8 cellular contexts compared by ENCODE assay signal in the genomic region with DNA sequence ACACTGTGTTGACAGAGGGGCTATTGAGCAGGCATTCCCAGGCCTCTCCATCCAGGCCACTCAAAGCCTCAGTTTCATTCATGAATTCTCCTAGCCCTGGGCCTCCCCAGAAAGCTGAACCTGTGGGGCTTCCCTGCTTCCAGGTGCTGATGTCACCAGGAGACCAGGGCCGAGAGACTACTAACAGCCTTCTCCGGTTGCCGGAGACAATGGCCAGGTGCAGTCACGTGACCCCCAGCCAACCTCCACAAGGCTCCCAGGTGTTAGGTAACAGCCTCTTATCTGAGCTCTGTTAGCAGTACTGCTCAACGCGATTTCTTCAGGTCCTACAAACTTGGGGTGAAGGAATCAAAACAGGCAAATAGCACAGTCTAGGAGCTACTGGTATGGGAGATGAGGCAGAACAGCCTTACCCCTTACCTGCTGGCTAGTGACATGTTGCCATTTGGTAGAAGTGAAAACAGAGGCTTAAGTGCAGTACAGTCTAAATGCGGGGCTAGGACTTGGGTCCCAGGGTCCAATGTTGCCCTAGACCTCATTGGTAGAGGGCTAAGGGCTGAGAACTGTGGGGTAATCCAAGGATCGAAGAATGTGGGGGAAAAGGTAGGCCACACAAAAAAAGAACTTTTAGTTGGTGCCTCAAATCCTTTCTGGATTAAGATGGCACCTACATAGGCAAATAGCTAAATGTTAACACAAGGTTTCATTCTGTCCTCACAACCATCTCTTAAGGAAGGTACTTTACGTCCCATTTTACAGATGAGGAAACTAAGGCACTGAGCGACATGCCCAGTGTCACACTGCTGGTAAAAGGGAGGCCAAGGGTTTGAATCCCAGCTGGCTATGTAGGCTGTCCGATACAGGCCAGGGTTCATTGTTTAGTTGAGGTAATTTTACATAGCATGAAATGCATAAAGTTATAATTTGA. TPM values are rescaled to one million over a fixed set of nuclear protein-coding genes. Genes with fewer than 3 reads are reported as not detected.
DNase-seq lines count a peak whose midpoint lies in the region; ATAC-seq lines count a peak whose summit lies in the region.

No MANE protein-coding gene starts in this region.

- no peaks in the 10 kb centered on the region for H3K27me3 Mint-ChIP-seq in activated CD8-positive, alpha-beta T cell treated with anti-CD3 and anti-CD28 coated beads, Interleukin-2, amount 10 ng/mL, durations not matched to agents 7 days and 5 days (ENCODE audit: low read depth)
- no peaks in the 10 kb centered on the region for H3K27me3 Mint-ChIP-seq in memory B cell

- H3K9me3 Mint-ChIP-seq in activated CD8-positive, alpha-beta T cell treated with anti-CD3 and anti-CD28 coated beads, Interleukin-2, amount 10 ng/mL, durations not matched to agents 7 days and 5 days (ENCODE audit: insufficient read depth), result no peaks in the 10 kb centered on the region
- H3K9me3 Mint-ChIP-seq in memory B cell, result no peaks in the 10 kb centered on the region

- CTCF ChIA-PET in activated CD8-positive, alpha-beta T cell treated with anti-CD3 and anti-CD28 coated beads, Interleukin-2, amount 10 ng/mL, durations not matched to agents 7 days and 5 days (lab: Charles Lee), result interaction anchor here (1.1 to 10.5 kb wide), 8 partner anchors 12 to 161 kb away, joined by 3 to 233 read pairs (median 6); no protein-coding TSS in a partner anchor

- H3K36me3 Mint-ChIP-seq in activated CD8-positive, alpha-beta T cell treated with anti-CD3 and anti-CD28 coated beads, Interleukin-2, amount 10 ng/mL, durations not matched to agents 7 days and 5 days (ENCODE audit: low read depth), result peaks cover 67% of the 10 kb centered on the region
- H3K36me3 Mint-ChIP-seq in memory B cell, result peaks cover 26% of the 10 kb centered on the region

- H3K4me1 Mint-ChIP-seq in activated CD8-positive, alpha-beta T cell treated with anti-CD3 and anti-CD28 coated beads, Interleukin-2, amount 10 ng/mL, durations not matched to agents 7 days and 5 days (ENCODE audit: low read depth), result peaks cover 63% of the 10 kb centered on the region
- H3K4me1 Mint-ChIP-seq in memory B cell, result peaks cover 53% of the 10 kb centered on the region

- H3K4me3 Mint-ChIP-seq in activated CD8-positive, alpha-beta T cell treated with anti-CD3 and anti-CD28 coated beads, Interleukin-2, amount 10 ng/mL, durations not matched to agents 7 days and 5 days, result peak overlapping the region; percentile 97
- H3K4me3 Mint-ChIP-seq in memory B cell, result peak overlapping the region; percentile 100

- POLR2A ChIA-PET in activated CD8-positive, alpha-beta T cell treated with anti-CD3 and anti-CD28 coated beads, Interleukin-2, amount 10 ng/mL, durations not matched to agents 7 days and 5 days (lab: Charles Lee), result interaction anchor here (0.7 to 8.3 kb wide), 15 partner anchors 10 to 171 kb away, joined by 3 to 65 read pairs (median 5); partner anchors contain the start of gene PPP4R3A

- peak overlapping the region; percentile 99 for H3K27ac Mint-ChIP-seq in activated CD8-positive, alpha-beta T cell treated with anti-CD3 and anti-CD28 coated beads, Interleukin-2, amount 10 ng/mL, durations not matched to agents 7 days and 5 days
- peak overlapping the region; percentile 99 for H3K27ac Mint-ChIP-seq in memory B cell

- DNase-seq in COLO668 (lab: John Stamatoyannopoulos, UW; ENCODE audit: unreplicated experiment), result peak; percentile 95
- peak; percentile 87 for DNase-seq in NCI-H146 (lab: John Stamatoyannopoulos, UW)
- DNase-seq in activated CD8-positive, alpha-beta T cell treated with anti-CD3 and anti-CD28 coated beads, Interleukin-2, amount 10 ng/mL, durations not matched to agents 7 days and 5 days, result peak; percentile 59
- no peak for DNase-seq in memory B cell (ENCODE audit: low spot score in 2 of 2)
- DNase-seq in occipital lobe (lab: John Stamatoyannopoulos, UW), result no peak
- DNase-seq in HUDEP-2 (lab: John Stamatoyannopoulos, UW; ENCODE audit: unreplicated experiment in 76 of 76), result no peak

- ATAC-seq in activated CD8-positive, alpha-beta T cell treated with anti-CD3 and anti-CD28 coated beads, Interleukin-2, amount 10 ng/mL, durations not matched to agents 7 days and 5 days, result no peak
- no peak for ATAC-seq in memory B cell (ENCODE audit: low read depth)
- no peak for ATAC-seq in HG03045 (IDR thresholded peaks at IDR 0.05; ENCODE audit: unreplicated experiment)
- ATAC-seq in GM18907 (IDR thresholded peaks at IDR 0.05; ENCODE audit: unreplicated experiment), result no peak

RNA-seq across cellular contexts. Expression of gene CCDC88C, which starts 3.8 kb away (rescaled TPM):
- total RNA-seq in activated CD8-positive, alpha-beta T cell treated with anti-CD3 and anti-CD28 coated beads, Interleukin-2, amount 10 ng/mL, durations not matched to agents 7 days and 5 days, result 100 to 1,000 TPM; 147 to 153 TPM
- 14.3 TPM for total RNA-seq in occipital lobe

Comparison
In these comparisons a context has a peak if more than half of its experiments do, and no peak if none do; other contexts are left out.
1. DNase-seq: peak in COLO668 (single experiment), NCI-H146 (single experiment) and activated CD8-positive, alpha-beta T cell treated with anti-CD3 and anti-CD28 coated beads, Interleukin-2, amount 10 ng/mL, durations not matched to agents 7 days and 5 days (single experiment); none in memory B cell (0 of 2), occipital lobe (single experiment) and HUDEP-2 (0 of 76).